In genomic region chr19:2462635-2463421, GRCh38 we compare ENCODE assay signal across 8 cellular contexts. TPM values are rescaled to one million over a fixed set of nuclear protein-coding genes. Genes with fewer than 3 reads are reported as not detected.
A peak's percentile ranks its signal among the peaks of the same experiment; 100 is the strongest.
DNase-seq lines count a peak whose midpoint lies in the region; ATAC-seq and TF ChIP-seq lines count a peak whose summit lies in the region.

No MANE protein-coding gene starts in this region.

- peak; percentile 91 for ATAC-seq in upper lobe of right lung

- H3K36me3 ChIP-seq in H7 (replicated peaks; ENCODE audit: control insufficient read depth, insufficient read depth, low read length) = no peaks in the 10 kb centered on the region
- H3K36me3 ChIP-seq in esophagus muscularis mucosa = no peaks in the 10 kb centered on the region
- H3K36me3 ChIP-seq in upper lobe of right lung = no peaks in the 10 kb centered on the region

- no peak for TF ChIP-seq CTCF in AG04450 (IDR thresholded peaks at IDR 0.05; ENCODE audit: low read depth, low read length)
- peak in 1 of 3 experiments; percentile 36 for TF ChIP-seq CTCF in esophagus muscularis mucosa (IDR thresholded peaks at IDR 0.05)
- TF ChIP-seq CTCF in upper lobe of right lung (IDR thresholded peaks at IDR 0.05) = no peak

- 9% methylated on average over 45 of the region's 46 CpGs for WGBS in esophagus muscularis mucosa

- H3K9me3 ChIP-seq in AG04450 (ENCODE audit: control insufficient read depth, insufficient read depth, low read length) (no peaks in the 10 kb centered on the region; the same call in 1 of the 2 replicates), esophagus muscularis mucosa (no peaks in the 10 kb centered on the region), upper lobe of right lung (no peaks in the 10 kb centered on the region)

- DNase-seq in AG04450 (ENCODE audit: low read depth, low spot score) (peak; percentile 86), H7 (peak; percentile 93), SK-N-DZ (ENCODE audit: low spot score) (peak; percentile 62), esophagus muscularis mucosa (ENCODE audit: extremely low spot score) (peak; percentile 94), middle frontal gyrus (ENCODE audit: extremely low spot score, low spot score) (peak; percentile 85), upper lobe of right lung (peak; percentile 91), UCSD-AML1 (lab: John Stamatoyannopoulos, UW; ENCODE audit: unreplicated experiment) (no peak), KG1 (lab: John Stamatoyannopoulos, UW) (no peak)

- H3K27ac ChIP-seq in AG04450 (ENCODE audit: low read depth, low read length) (peak overlapping the region; percentile 21), esophagus muscularis mucosa (replicated peaks in 1 of 4) (peak overlapping the region; percentile 61 to 76 (median 66)), upper lobe of right lung (no peak overlapping the region)

- H3K4me1 ChIP-seq in esophagus muscularis mucosa (peaks cover 12 to 24% (median 18%) of the 10 kb centered on the region in 4 donors), upper lobe of right lung (peaks cover 15% of the 10 kb centered on the region)

- H3K4me3 ChIP-seq in AG04450 (ENCODE audit: low read depth, low read length) (peak overlapping the region; percentile 73), H7 (ENCODE audit: insufficient read depth, low read depth, low read length) (peak overlapping the region; percentile 67), esophagus muscularis mucosa (peak overlapping the region; percentile 64 to 71 (median 67)), upper lobe of right lung (peak overlapping the region; percentile 63)

- TF ChIP-seq POLR2A in esophagus muscularis mucosa (IDR thresholded peaks at IDR 0.05; ENCODE audit: low read depth) = peak; percentile 55

- intact Hi-C loops in esophagus muscularis mucosa (cut with DNase I) = no loop called here
- intact Hi-C loops in upper lobe of right lung (cut with DNase I) = no loop called here

- H3K27me3 ChIP-seq in AG04450 (ENCODE audit: control insufficient read depth, insufficient read depth, low read length) = no peaks in the 10 kb centered on the region
- no peaks in the 10 kb centered on the region for H3K27me3 ChIP-seq in H7 (ENCODE audit: control insufficient read depth, insufficient read depth, low read length)
- H3K27me3 ChIP-seq in esophagus muscularis mucosa = no peaks in the 10 kb centered on the region
- no peaks in the 10 kb centered on the region for H3K27me3 ChIP-seq in upper lobe of right lung

- TF ChIP-seq EP300 in esophagus muscularis mucosa (IDR thresholded peaks at IDR 0.05) = no peak

- POLR2A ChIA-PET in AG04450 (lab: Yijun Ruan, JAX) = interaction anchor here (0.6 to 3.5 kb wide), 4 partner anchors 14 to 148 kb away, joined by 3 to 38 read pairs (median 4); partner anchors contain the start of gene GADD45B

- CTCF ChIA-PET in AG04450 (lab: Charles Lee) = interaction anchor here (0.7 to 1.7 kb wide), 3 partner anchors 11 to 148 kb away, joined by 5 to 12 read pairs (median 6); no protein-coding TSS in a partner anchor

RNA-seq across cellular contexts. Expression of gene LMNB2, which starts 6.1 kb away (rescaled TPM):
- 49.5 and 54.3 TPM in 2 replicates for polyA plus RNA-seq in AG04450 (2011; rRNA removed)
- 45.7 and 54.0 TPM in 2 replicates for polyA minus RNA-seq in AG04450 (2011; rRNA and poly(A)+ RNA removed)
- 204 and 229 TPM in 2 replicates for total RNA-seq in H7 (2014; rRNA removed; shearing (Covaris generic))
- polyA plus RNA-seq in SK-N-DZ (2014; cell fraction: cytosol; rRNA removed) = 86.8 and 135 TPM in 2 replicates
- polyA plus RNA-seq in SK-N-DZ (2014; cell fraction: nucleus; rRNA removed) = 69.3 and 77.1 TPM in 2 replicates
- total RNA-seq in esophagus muscularis mucosa = 10 to 100 TPM; 13.3 to 30.8 (median 19.3) TPM
- total RNA-seq in upper lobe of right lung = 22.0 TPM

RNA-seq across cellular contexts. Expression of gene GADD45B, which starts 13.1 kb away (rescaled TPM):
- 18.5 and 24.8 TPM in 2 replicates for polyA plus RNA-seq in AG04450 (2011; rRNA removed)
- polyA minus RNA-seq in AG04450 (2011; rRNA and poly(A)+ RNA removed) = 18.6 and 29.1 TPM in 2 replicates
- total RNA-seq in H7 (2014; rRNA removed; shearing (Covaris generic)) = 29.4 and 39.9 TPM in 2 replicates
- polyA plus RNA-seq in SK-N-DZ (2014; cell fraction: cytosol; rRNA removed) = 0.32 TPM in 1 of 2 replicates, not detected in the other
- not detected in 2 replicates for polyA plus RNA-seq in SK-N-DZ (2014; cell fraction: nucleus; rRNA removed)
- 100 to 1,000 TPM in 1 of 4 donors, 10 to 100 TPM in 3; 56.5 to 793 (median 90.5) TPM for total RNA-seq in esophagus muscularis mucosa
- total RNA-seq in upper lobe of right lung = 91.2 TPM

RNA-seq across cellular contexts. Expression of gene TIMM13, which starts 35.4 kb away (rescaled TPM):
- 21.6 and 34.3 TPM in 2 replicates for polyA plus RNA-seq in AG04450 (2011; rRNA removed)
- polyA minus RNA-seq in AG04450 (2011; rRNA and poly(A)+ RNA removed) = 6.3 and 7.3 TPM in 2 replicates
- 176 and 179 TPM in 2 replicates for total RNA-seq in H7 (2014; rRNA removed; shearing (Covaris generic))
- 74.0 and 74.4 TPM in 2 replicates for polyA plus RNA-seq in SK-N-DZ (2014; cell fraction: cytosol; rRNA removed)
- polyA plus RNA-seq in SK-N-DZ (2014; cell fraction: nucleus; rRNA removed) = 50.3 and 54.7 TPM in 2 replicates
- total RNA-seq in esophagus muscularis mucosa (10 to 100 TPM; 16.2 to 37.7 (median 28.1) TPM), upper lobe of right lung (61.0 TPM)

Comparison
In these comparisons a context has a peak if more than half of its experiments do, and no peak if none do; other contexts are left out.
1. DNase-seq: peak in AG04450 (single experiment), H7 (single experiment), SK-N-DZ (single experiment), esophagus muscularis mucosa (single experiment), middle frontal gyrus (single experiment) and upper lobe of right lung (single experiment); none in UCSD-AML1 (single experiment) and KG1 (single experiment).
2. Peak in every context shown above with its lines, with median percentiles within 50 percentile points of each other: H3K4me3 ChIP-seq.